In the genomic region with DNA sequence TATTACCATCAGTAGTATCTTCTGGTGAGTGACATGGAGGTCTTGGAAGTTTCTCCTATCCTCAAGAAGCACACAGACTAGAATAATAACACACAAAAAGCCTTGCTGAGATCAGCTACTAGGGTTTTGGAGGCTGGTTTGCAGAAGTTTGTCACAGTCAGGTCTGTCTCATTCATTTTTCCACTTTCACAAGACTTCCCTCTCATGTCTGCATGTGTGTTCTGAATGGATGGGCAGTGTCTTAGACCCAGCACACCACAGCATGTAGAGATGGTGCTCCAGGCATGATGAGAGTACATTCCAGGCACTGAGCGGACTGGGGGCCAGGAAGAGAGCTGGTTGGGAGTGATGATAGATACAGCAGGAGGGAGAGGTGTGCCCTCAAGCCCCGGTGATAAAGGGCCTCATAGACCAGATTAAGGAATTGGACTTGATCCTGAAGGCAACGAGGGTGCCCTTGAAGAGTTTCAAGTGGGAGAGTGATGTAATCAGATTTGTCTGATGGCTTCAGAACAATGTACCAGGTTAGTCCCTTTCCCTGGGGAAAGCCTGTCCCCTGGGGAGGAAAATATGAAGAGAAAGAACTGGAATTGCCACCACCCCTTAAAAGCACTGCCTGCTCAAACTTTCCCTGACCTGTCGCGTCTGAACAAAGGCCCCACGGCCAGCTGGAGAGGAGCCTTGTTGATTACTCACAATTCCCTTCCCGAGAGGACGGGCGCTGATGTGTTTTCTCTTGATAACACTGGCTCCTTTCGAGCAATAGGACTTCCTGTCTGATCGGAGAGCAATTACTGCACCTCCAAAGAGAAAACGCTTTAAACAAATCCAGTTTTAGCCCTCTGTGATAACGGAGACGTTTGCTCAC, we compare ENCODE assay signal across 8 cellular contexts. TPM values are rescaled to one million over a fixed set of nuclear protein-coding genes. Genes with fewer than 3 reads are reported as not detected.
DNase-seq lines count a peak whose midpoint lies in the region; ATAC-seq and TF ChIP-seq lines count a peak whose summit lies in the region.

No MANE protein-coding gene starts in this region.

- DNase-seq in D341Med (ENCODE audit: low spot score) = peak; percentile 47
- peak; percentile 29 for DNase-seq in NCI-H748 treated with DMSO at 0.1 percent for 48 hours (lab: John Stamatoyannopoulos, UW)
- DNase-seq in fibroblast of mammary gland (ENCODE audit: low read depth) = peak; percentile 57
- peak in 3 of 5 donors; percentile 26 to 59 (median 39) for DNase-seq in ovary
- no peak for DNase-seq in NCI-H2196 treated with DMSO at 0.1 percent for 48 hours (lab: John Stamatoyannopoulos, UW; ENCODE audit: unreplicated experiment)
- no peak for DNase-seq in hepatic stellate cell (ENCODE audit: low spot score)

- intact Hi-C loops in ovary (cut with DNase I) = no loop called here

- H3K4me3 ChIP-seq in fibroblast of mammary gland (ENCODE audit: control insufficient read depth, low read depth, low read length) = no peak overlapping the region
- no peak overlapping the region for H3K4me3 ChIP-seq in ovary

- no peaks in the 10 kb centered on the region for H3K4me1 ChIP-seq in ovary (ENCODE audit: insufficient read depth)

- no peak for TF ChIP-seq EP300 in ovary (IDR thresholded peaks at IDR 0.05)

- TF ChIP-seq CTCF in fibroblast of mammary gland (conservative IDR thresholded peaks at IDR 0.05; ENCODE audit: control insufficient read depth, insufficient read depth, low read depth, low read length) (no peak), ovary (IDR thresholded peaks at IDR 0.05) (no peak)

- no peaks in the 10 kb centered on the region for H3K27me3 ChIP-seq in ovary

- no peaks in the 10 kb centered on the region for H3K36me3 ChIP-seq in ovary

- TF ChIP-seq POLR2A in ovary (IDR thresholded peaks at IDR 0.05) = no peak

- H3K9me3 ChIP-seq in ovary = no peaks in the 10 kb centered on the region

- ATAC-seq in GM19023 (IDR thresholded peaks at IDR 0.05; ENCODE audit: unreplicated experiment) = no peak
- no peak for ATAC-seq in HG02970 (IDR thresholded peaks at IDR 0.05; ENCODE audit: low FRiP score, unreplicated experiment)

- 11 to 13% (median 13%) methylated on average over 14 of the region's 14 CpGs for WGBS in ovary, 3 donors

- H3K27ac ChIP-seq in ovary = no peak overlapping the region

RNA-seq across cellular contexts. Expression of gene LMO2, which starts 45.1 kb away (rescaled TPM):
- 10 to 100 TPM in 5 of 7 donors, 1 to 10 TPM in 2; 6.9 to 18.6 (median 13.2) TPM for total RNA-seq in ovary
- 10 to 100 TPM; 26.5 to 48.2 TPM for polyA plus RNA-seq in ovary

Comparison
In these comparisons a context has a peak if more than half of its experiments do, and no peak if none do; other contexts are left out.
1. DNase-seq: peak in D341Med (single experiment), NCI-H748 treated with DMSO at 0.1 percent for 48 hours (single experiment), fibroblast of mammary gland (single experiment) and ovary (3 of 5); none in NCI-H2196 treated with DMSO at 0.1 percent for 48 hours (single experiment) and hepatic stellate cell (single experiment).